ENCODE assay signal across 8 cellular contexts in the genomic region with DNA sequence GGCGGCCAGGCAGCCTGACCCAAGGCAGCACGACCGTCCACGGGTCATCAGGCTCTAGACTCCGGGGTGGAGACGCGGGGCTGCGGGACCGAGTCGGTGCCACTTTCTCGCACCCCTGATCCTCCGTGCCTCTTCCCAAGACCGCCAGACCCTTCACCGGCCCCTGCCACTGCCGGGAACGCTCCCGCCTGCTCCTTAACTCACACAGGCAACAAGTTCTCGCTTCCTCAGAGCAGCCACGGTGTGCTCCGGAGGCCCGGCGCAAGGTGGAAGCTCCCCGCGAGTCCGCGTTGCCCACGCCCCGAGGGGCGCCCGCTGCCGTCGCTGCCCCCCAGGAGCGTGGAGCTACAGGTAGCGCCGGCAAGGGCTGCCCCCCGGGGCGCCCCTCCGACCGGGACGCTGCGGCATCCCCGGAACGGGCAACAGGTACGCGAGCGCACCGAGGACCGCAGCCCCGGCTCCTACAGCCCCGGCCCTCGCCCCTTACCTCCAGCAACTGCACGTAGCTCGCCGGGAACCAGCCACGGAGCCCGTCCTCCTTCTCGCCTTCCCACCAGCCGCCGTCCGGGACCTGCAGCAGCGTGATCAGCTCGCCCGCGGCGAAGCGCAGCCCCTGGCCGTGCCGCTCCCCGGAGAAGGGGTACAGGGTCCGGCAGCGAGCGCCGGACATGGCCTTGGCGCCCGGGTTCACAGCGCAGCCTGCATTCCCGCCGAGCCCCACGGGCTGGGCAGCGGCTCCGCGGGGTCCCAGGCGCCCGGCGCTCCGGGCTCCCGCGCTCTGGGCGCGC. TPM values are rescaled to one million over a fixed set of nuclear protein-coding genes. Genes with fewer than 3 reads are reported as not detected.
A peak's percentile ranks its signal among the peaks of the same experiment; 100 is the strongest.
DNase-seq lines count a peak whose midpoint lies in the region; ATAC-seq and TF ChIP-seq lines count a peak whose summit lies in the region.

No MANE protein-coding gene starts in this region.

- peak overlapping the region; percentile 68 for H3K4me3 Mint-ChIP-seq in HFFc6
- peak overlapping the region; percentile 86 for H3K4me3 Mint-ChIP-seq in dendritic cell treated with granulocyte-macrophage colony-stimulating factor and Interleukin-4, amounts not matched to agents 40 ng/mL and 50 ng/mL, for 4 days
- H3K4me3 Mint-ChIP-seq in naive thymus-derived CD4-positive, alpha-beta T cell = peak overlapping the region in 3 of 10 donors; percentile 17 to 53 (median 25)

- H3K4me3 ChIP-seq in BJ (ENCODE audit: low read depth, low read length) = peak overlapping the region; percentile 49
- H3K4me3 ChIP-seq in naive thymus-derived CD4-positive, alpha-beta T cell (ENCODE audit: low read length) = no peak overlapping the region

- DNase-seq in BJ (ENCODE audit: low read depth) (no peak), HFFc6 (no peak), ACHN (no peak), SW480 (ENCODE audit: low spot score) (no peak), NCI-H1417 treated with DMSO at 0.1 percent for 48 hours (lab: John Stamatoyannopoulos, UW) (no peak), NCI-H1092 treated with DMSO at 0.1 percent for 48 hours (lab: John Stamatoyannopoulos, UW) (no peak)
- peak in 1 of 9 donors; percentile 8 for DNase-seq in naive thymus-derived CD4-positive, alpha-beta T cell

- ATAC-seq in naive thymus-derived CD4-positive, alpha-beta T cell = peak; percentile 31

- H3K36me3 Mint-ChIP-seq in HFFc6 (ENCODE audit: low read depth) = peaks cover 17% of the 10 kb centered on the region; the same call in 1 of the 2 replicates
- H3K36me3 Mint-ChIP-seq in dendritic cell treated with granulocyte-macrophage colony-stimulating factor and Interleukin-4, amounts not matched to agents 40 ng/mL and 50 ng/mL, for 4 days (ENCODE audit: low read depth) = peaks cover 42% of the 10 kb centered on the region
- peaks cover 0 to 19% (median 4%) of the 10 kb centered on the region in 5 donors for H3K36me3 Mint-ChIP-seq in naive thymus-derived CD4-positive, alpha-beta T cell

- peaks cover 0 to 15% (median 0%) of the 10 kb centered on the region in 3 experiments for H3K9me3 ChIP-seq in naive thymus-derived CD4-positive, alpha-beta T cell (ENCODE audit: control insufficient read depth in 2 of 3, low read length in 3 of 3)

- peaks cover 20% of the 10 kb centered on the region for H3K27me3 Mint-ChIP-seq in HFFc6 (ENCODE audit: insufficient read depth)
- H3K27me3 Mint-ChIP-seq in dendritic cell treated with granulocyte-macrophage colony-stimulating factor and Interleukin-4, amounts not matched to agents 40 ng/mL and 50 ng/mL, for 4 days = peaks cover 11% of the 10 kb centered on the region
- H3K27me3 Mint-ChIP-seq in naive thymus-derived CD4-positive, alpha-beta T cell = peaks cover 22 to 43% (median 31%) of the 10 kb centered on the region in 5 donors

- intact Hi-C loops in dendritic cell treated with granulocyte-macrophage colony-stimulating factor and Interleukin-4, amounts not matched to agents 40 ng/mL and 50 ng/mL, for 4 days (cut with micrococcal nuclease) = loop anchor here (2.0 kb wide), 1 partner anchor 45 kb away; no protein-coding TSS in a partner anchor
- intact Hi-C loops in naive thymus-derived CD4-positive, alpha-beta T cell (cut with micrococcal nuclease) = loop anchor here in 1 of 2 donors (2.0 kb wide), 1 partner anchor 47 kb away; no protein-coding TSS in a partner anchor

- peaks cover 0 to 3% of the 10 kb centered on the region in 2 donors for H3K4me1 ChIP-seq in naive thymus-derived CD4-positive, alpha-beta T cell (ENCODE audit: control insufficient read depth in 2 of 2, insufficient read depth in 2 of 2, low read length in 2 of 2)

- H3K4me1 Mint-ChIP-seq in HFFc6 (ENCODE audit: low read depth) = peaks cover 18% of the 10 kb centered on the region
- H3K4me1 Mint-ChIP-seq in dendritic cell treated with granulocyte-macrophage colony-stimulating factor and Interleukin-4, amounts not matched to agents 40 ng/mL and 50 ng/mL, for 4 days (ENCODE audit: low read depth) = peaks cover 38% of the 10 kb centered on the region
- peaks cover 0 to 10% (median 8%) of the 10 kb centered on the region in 7 donors for H3K4me1 Mint-ChIP-seq in naive thymus-derived CD4-positive, alpha-beta T cell

- in situ Hi-C loops in ACHN (cut with HindIII; ENCODE audit: low pct_ligation_motif_present, low pct_unique_long_range_greater_than_20kb, low sequenced_read_pairs) = no loop called here

- POLR2A ChIA-PET in BJ (lab: Charles Lee) = interaction anchor here (0.6 kb wide), 1 partner anchor 60 kb away, joined by 13 read pairs; no protein-coding TSS in a partner anchor
- POLR2A ChIA-PET in naive thymus-derived CD4-positive, alpha-beta T cell (lab: Charles Lee) = no interaction called here

- no peak overlapping the region for H3K27ac ChIP-seq in naive thymus-derived CD4-positive, alpha-beta T cell (ENCODE audit: low read depth, low read length)

- TF ChIP-seq CTCF in BJ (IDR thresholded peaks at IDR 0.05; ENCODE audit: insufficient read depth, low read depth, low read length) (no peak), HFFc6 (IDR thresholded peaks at IDR 0.05) (no peak)

- CTCF ChIA-PET in BJ (lab: Yijun Ruan, JAX) = interaction anchor here (1.0 kb wide), 1 partner anchor 29 kb away, joined by 3 read pairs; no protein-coding TSS in a partner anchor
- CTCF ChIA-PET in naive thymus-derived CD4-positive, alpha-beta T cell (lab: Charles Lee) = no interaction called here

- H3K27me3 ChIP-seq in BJ (ENCODE audit: control insufficient read depth, insufficient read depth, low read length) = peaks cover 19% of the 10 kb centered on the region
- H3K27me3 ChIP-seq in naive thymus-derived CD4-positive, alpha-beta T cell (ENCODE audit: control insufficient read depth in 2 of 2, insufficient read depth in 2 of 2, low read length in 2 of 2) = no peaks in the 10 kb centered on the region

- no peak overlapping the region; the same call in 1 of the 2 replicates for H3K27ac Mint-ChIP-seq in HFFc6
- peak overlapping the region; percentile 42 for H3K27ac Mint-ChIP-seq in dendritic cell treated with granulocyte-macrophage colony-stimulating factor and Interleukin-4, amounts not matched to agents 40 ng/mL and 50 ng/mL, for 4 days
- no peak overlapping the region for H3K27ac Mint-ChIP-seq in naive thymus-derived CD4-positive, alpha-beta T cell

- H3K9me3 Mint-ChIP-seq in HFFc6 = peaks cover 20% of the 10 kb centered on the region
- peaks cover 20% of the 10 kb centered on the region for H3K9me3 Mint-ChIP-seq in dendritic cell treated with granulocyte-macrophage colony-stimulating factor and Interleukin-4, amounts not matched to agents 40 ng/mL and 50 ng/mL, for 4 days
- peaks cover 5 to 34% (median 15%) of the 10 kb centered on the region in 11 donors for H3K9me3 Mint-ChIP-seq in naive thymus-derived CD4-positive, alpha-beta T cell

- no peaks in the 10 kb centered on the region for H3K36me3 ChIP-seq in BJ (ENCODE audit: control insufficient read depth, insufficient read depth, low read length)
- H3K36me3 ChIP-seq in naive thymus-derived CD4-positive, alpha-beta T cell (ENCODE audit: control insufficient read depth in 2 of 3, insufficient read depth in 3 of 3, low read length in 3 of 3) = no peaks in the 10 kb centered on the region

RNA-seq across cellular contexts. Expression of gene GAS7, which starts 0.5 kb away (rescaled TPM):
- polyA plus RNA-seq in BJ (2011; rRNA removed) = 1.2 and 1.4 TPM in 2 replicates
- polyA minus RNA-seq in BJ (2011; rRNA and poly(A)+ RNA removed) = 1.1 and 2.4 TPM in 2 replicates
- 1 to 10 TPM; 1.4 to 7.4 (median 3.1) TPM for total RNA-seq in HFFc6 (2021; fragmentation: NEBNext Ultra II Directional; extraction: Animal tissue kit (Norgen Biotek cat#: 25700))
- total RNA-seq in naive thymus-derived CD4-positive, alpha-beta T cell = 10 to 100 TPM in 1 of 5 experiments, 1 to 10 TPM in 3, under 1 TPM in 1; 0.24 to 54.3 (median 3.4) TPM
- under 1 TPM; 0.09 to 0.31 TPM for polyA plus RNA-seq in naive thymus-derived CD4-positive, alpha-beta T cell
